ENCODE assay signal across 10 cellular contexts in genomic region chr6:106972500-106972899, GRCh38. TPM values are rescaled to one million over a fixed set of nuclear protein-coding genes. Genes with fewer than 3 reads are reported as not detected.
DNase-seq lines count a peak whose midpoint lies in the region; ATAC-seq, FAIRE-seq and TF ChIP-seq lines count a peak whose summit lies in the region.
"Had no signal": no experiment of that assay in that cellular context is flagged by ENCODE, and none has a peak within 500 bp of the region (broad histone marks: within the 10 kb centered on the region; RNA-seq: fewer than 3 reads in every experiment).

No MANE protein-coding gene starts in this region.

- peaks cover 0 to 11% (median 0%) of the 10 kb centered on the region in 3 donors for H3K36me3 ChIP-seq in pancreas
- H3K36me3 ChIP-seq in CD8-positive, alpha-beta T cell (ENCODE audit: insufficient read depth, low read length) = no peaks in the 10 kb centered on the region

- H3K27me3 Mint-ChIP-seq in endothelial cell (ENCODE audit: unreplicated experiment) (peaks cover 7% of the 10 kb centered on the region), osteocyte (ENCODE audit: unreplicated experiment) (peaks cover 68% of the 10 kb centered on the region)
- H3K27me3 Mint-ChIP-seq in CD8-positive, alpha-beta T cell (ENCODE audit: low read depth) = peaks cover 53% of the 10 kb centered on the region
- peaks cover 71% of the 10 kb centered on the region for H3K27me3 Mint-ChIP-seq in stimulated activated naive CD8-positive, alpha-beta T cell treated with anti-CD3 and anti-CD28 coated beads, Interleukin-15, amount 100 ng/mL, for 72 hours

- H3K27ac ChIP-seq in HL-60 (replicated peaks) = peak overlapping the region; percentile 70
- H3K27ac ChIP-seq in pancreas = peak overlapping the region; percentile 90 to 99 (median 98)
- H3K27ac ChIP-seq in CD8-positive, alpha-beta T cell (ENCODE audit: low read depth, low read length) = no peak overlapping the region

- POLR2A ChIA-PET in CD8-positive, alpha-beta T cell (lab: Charles Lee) = no interaction called here

- H3K4me3 ChIP-seq in HL-60 (replicated peaks; ENCODE audit: insufficient read depth, low read length) = no peak overlapping the region; the same call in 1 of the 2 replicates
- H3K4me3 ChIP-seq in pancreas = peak overlapping the region; percentile 64 to 86 (median 70)
- H3K4me3 ChIP-seq in CD8-positive, alpha-beta T cell (ENCODE audit: low read depth, low read length) = no peak overlapping the region

- H3K27me3 ChIP-seq in HL-60 (ENCODE audit: insufficient read depth, poor library complexity, severe bottlenecking) (peaks cover 26% of the 10 kb centered on the region), pancreas (no peaks in the 10 kb centered on the region)
- H3K27me3 ChIP-seq in CD8-positive, alpha-beta T cell (ENCODE audit: insufficient read depth, low read length) = peaks cover 8% of the 10 kb centered on the region

- H3K27ac Mint-ChIP-seq in endothelial cell (ENCODE audit: unreplicated experiment) (peak overlapping the region; percentile 74), osteocyte (ENCODE audit: unreplicated experiment) (no peak overlapping the region)
- H3K27ac Mint-ChIP-seq in CD8-positive, alpha-beta T cell = no peak overlapping the region
- no peak overlapping the region for H3K27ac Mint-ChIP-seq in stimulated activated naive CD8-positive, alpha-beta T cell treated with anti-CD3 and anti-CD28 coated beads, Interleukin-15, amount 100 ng/mL, for 72 hours
- H3K27ac Mint-ChIP-seq: immature natural killer cell had no signal

- H3K9me3 Mint-ChIP-seq in endothelial cell (ENCODE audit: unreplicated experiment) (no peaks in the 10 kb centered on the region), osteocyte (ENCODE audit: unreplicated experiment) (no peaks in the 10 kb centered on the region)
- no peaks in the 10 kb centered on the region for H3K9me3 Mint-ChIP-seq in CD8-positive, alpha-beta T cell
- H3K9me3 Mint-ChIP-seq in stimulated activated naive CD8-positive, alpha-beta T cell treated with anti-CD3 and anti-CD28 coated beads, Interleukin-15, amount 100 ng/mL, for 72 hours = no peaks in the 10 kb centered on the region

- no peaks in the 10 kb centered on the region for H3K9me3 ChIP-seq in pancreas
- H3K9me3 ChIP-seq in CD8-positive, alpha-beta T cell (ENCODE audit: low read length) = no peaks in the 10 kb centered on the region

- H3K4me3 Mint-ChIP-seq in endothelial cell (ENCODE audit: unreplicated experiment) (peak overlapping the region; percentile 93), osteocyte (ENCODE audit: unreplicated experiment) (no peak overlapping the region)
- no peak overlapping the region for H3K4me3 Mint-ChIP-seq in CD8-positive, alpha-beta T cell
- H3K4me3 Mint-ChIP-seq in stimulated activated naive CD8-positive, alpha-beta T cell treated with anti-CD3 and anti-CD28 coated beads, Interleukin-15, amount 100 ng/mL, for 72 hours = no peak overlapping the region

- H3K4me1 Mint-ChIP-seq in endothelial cell (ENCODE audit: unreplicated experiment) = peaks cover 14% of the 10 kb centered on the region
- peaks cover 12% of the 10 kb centered on the region for H3K4me1 Mint-ChIP-seq in CD8-positive, alpha-beta T cell (ENCODE audit: low read depth)
- peaks cover 14% of the 10 kb centered on the region for H3K4me1 Mint-ChIP-seq in stimulated activated naive CD8-positive, alpha-beta T cell treated with anti-CD3 and anti-CD28 coated beads, Interleukin-15, amount 100 ng/mL, for 72 hours
- H3K4me1 Mint-ChIP-seq in osteocyte (ENCODE audit: unreplicated experiment) = peaks cover 5% of the 10 kb centered on the region
- H3K4me1 Mint-ChIP-seq: immature natural killer cell had no signal

- peaks cover 3 to 15% (median 7%) of the 10 kb centered on the region in 3 donors for H3K4me1 ChIP-seq in pancreas
- peaks cover 13% of the 10 kb centered on the region for H3K4me1 ChIP-seq in CD8-positive, alpha-beta T cell (ENCODE audit: insufficient read depth, low read length)

- 3 to 6% methylated on average over 10 of the region's 10 CpGs for WGBS in pancreas, 2 donors

- ATAC-seq in pancreas = peak; percentile 3 to 7 (median 5)
- no peak for ATAC-seq in CD8-positive, alpha-beta T cell
- no peak for ATAC-seq in HG03025 (IDR thresholded peaks at IDR 0.05; ENCODE audit: low FRiP score, unreplicated experiment)
- no peak for ATAC-seq in stimulated activated naive CD8-positive, alpha-beta T cell treated with anti-CD3 and anti-CD28 coated beads, Interleukin-15, amount 100 ng/mL, for 72 hours

- intact Hi-C loops in pancreas (cut with DNase I) = loop anchor here in 1 of 3 donors (10.0 kb wide), 1 partner anchor 188 kb away; no protein-coding TSS in a partner anchor
- intact Hi-C loops in CD8-positive, alpha-beta T cell (cut with DNase I, micrococcal nuclease) = no loop called here

- CTCF ChIA-PET in CD8-positive, alpha-beta T cell (lab: Charles Lee) = interaction anchor here (0.7 kb wide), 1 partner anchor 406 kb away, joined by 3 read pairs; no protein-coding TSS in a partner anchor

- no peak for DNase-seq in HL-60 (ENCODE audit: low read depth in 1 of 2, low spot score in 1 of 2)
- DNase-seq in NCI-H2196 (lab: John Stamatoyannopoulos, UW; ENCODE audit: unreplicated experiment) = peak; percentile 61
- peak; percentile 12 for DNase-seq in endothelial cell (ENCODE audit: low spot score)
- DNase-seq in pancreas = peak in 4 of 6 donors; percentile 38 to 54 (median 46)
- DNase-seq in CD8-positive, alpha-beta T cell = no peak
- DNase-seq in stimulated activated naive CD8-positive, alpha-beta T cell treated with anti-CD3 and anti-CD28 coated beads, Interleukin-15, amount 100 ng/mL, for 72 hours = no peak
- DNase-seq in osteocyte (ENCODE audit: extremely low spot score, unreplicated experiment) = no peak
- DNase-seq: immature natural killer cell, MM.1S had no signal

- H3K36me3 Mint-ChIP-seq in endothelial cell (ENCODE audit: low read depth, unreplicated experiment) = peaks cover 22% of the 10 kb centered on the region
- H3K36me3 Mint-ChIP-seq in CD8-positive, alpha-beta T cell = no peaks in the 10 kb centered on the region
- no peaks in the 10 kb centered on the region for H3K36me3 Mint-ChIP-seq in osteocyte (ENCODE audit: unreplicated experiment)
- H3K36me3 Mint-ChIP-seq: immature natural killer cell had no signal

- FAIRE-seq in pancreas (lab: Jason Lieb, UNC) = no peak

- no peak for TF ChIP-seq CTCF in HL-60 (IDR thresholded peaks at IDR 0.05; ENCODE audit: insufficient read depth, low read length)
- no peak for TF ChIP-seq CTCF in endothelial cell (IDR thresholded peaks at IDR 0.05; ENCODE audit: unreplicated experiment)
- no peak for TF ChIP-seq CTCF in pancreas (IDR thresholded peaks at IDR 0.05)
- TF ChIP-seq CTCF in CD8-positive, alpha-beta T cell (IDR thresholded peaks at IDR 0.05) = no peak
- no peak for TF ChIP-seq CTCF in osteocyte (IDR thresholded peaks at IDR 0.05)

RNA-seq across cellular contexts. Expression of gene CD24, which starts 2.0 kb away (rescaled TPM):
- total RNA-seq in endothelial cell (ENCODE audit: unreplicated experiment) (796 TPM), pancreas (100 to 1,000 TPM; 453 to 874 (median 687) TPM), osteocyte (0.30 and 0.42 TPM in 2 replicates)
- polyA plus RNA-seq in pancreas = 100 to 1,000 TPM; 333 to 417 TPM
- 1 to 10 TPM in 1 of 2 experiments, under 1 TPM in 1; 0.90 to 1.1 TPM for total RNA-seq in CD8-positive, alpha-beta T cell

RNA-seq across cellular contexts. Expression of gene MTRES1, which starts 55.5 kb away (rescaled TPM):
- total RNA-seq in endothelial cell (ENCODE audit: unreplicated experiment) = 11.5 TPM
- 1 to 10 TPM; 4.3 to 8.6 (median 6.3) TPM for total RNA-seq in pancreas
- polyA plus RNA-seq in pancreas = 10 to 100 TPM; 15.3 to 16.3 TPM
- total RNA-seq in CD8-positive, alpha-beta T cell = 10 to 100 TPM; 12.1 to 16.6 TPM
- total RNA-seq in osteocyte = 19.1 and 19.7 TPM in 2 replicates

Comparison
In these comparisons a context has a peak if more than half of its experiments do, and no peak if none do; other contexts are left out.
1. DNase-seq: peak in NCI-H2196 (single experiment), endothelial cell (single experiment) and pancreas (4 of 6); none in HL-60 (0 of 2), CD8-positive, alpha-beta T cell (0 of 7), stimulated activated naive CD8-positive, alpha-beta T cell treated with anti-CD3 and anti-CD28 coated beads, Interleukin-15, amount 100 ng/mL, for 72 hours (0 of 2) and osteocyte (single experiment).
2. H3K4me3 ChIP-seq: peak in pancreas (4 of 4); none in HL-60 (single experiment) and CD8-positive, alpha-beta T cell (single experiment).
3. ATAC-seq: peak in pancreas (4 of 4); none in CD8-positive, alpha-beta T cell (single experiment), HG03025 (single experiment) and stimulated activated naive CD8-positive, alpha-beta T cell treated with anti-CD3 and anti-CD28 coated beads, Interleukin-15, amount 100 ng/mL, for 72 hours (single experiment).
4. RNA of gene CD24, which starts 2.0 kb away (total RNA-seq): 796 TPM in endothelial cell (single experiment) and 453 to 874 TPM in pancreas; 0.90 to 1.1 TPM in CD8-positive, alpha-beta T cell and 0.30 to 0.42 TPM in osteocyte; every median in the first group is over 100 times any median in the second.